Comparison of ENCODE assay signal across 8 cellular contexts in the genomic region with DNA sequence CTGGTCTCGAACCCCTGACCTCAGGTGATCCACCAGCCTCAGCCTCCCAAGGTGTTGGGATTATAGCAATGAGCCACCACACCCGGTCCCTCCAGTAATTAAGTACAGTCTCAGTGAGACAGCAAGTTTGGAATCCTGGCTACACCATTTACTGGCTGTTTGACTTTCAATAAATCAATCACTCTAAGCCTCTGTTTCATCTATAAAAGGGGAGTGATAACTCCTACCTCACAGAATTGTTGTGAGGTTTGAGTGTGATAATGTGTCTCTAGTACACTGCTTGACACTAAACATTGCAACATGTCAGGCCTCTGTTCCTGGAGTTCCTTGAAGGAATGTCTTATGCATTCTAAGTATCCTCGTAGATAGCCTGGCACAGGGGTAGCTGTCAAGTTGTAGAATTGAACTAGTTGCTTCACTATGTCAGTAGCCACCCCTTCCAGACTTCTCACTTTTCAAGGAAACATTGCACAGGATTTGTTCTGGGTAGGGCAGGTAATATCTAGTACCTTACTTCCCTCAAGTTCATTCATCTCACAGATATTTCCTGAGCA. TPM values are rescaled to one million over a fixed set of nuclear protein-coding genes. Genes with fewer than 3 reads are reported as not detected.
DNase-seq lines count a peak whose midpoint lies in the region; TF ChIP-seq lines count a peak whose summit lies in the region.

No MANE protein-coding gene starts in this region.

- H3K27ac ChIP-seq in hepatocyte = peak overlapping the region; percentile 75
- peak overlapping the region; percentile 87 for H3K27ac ChIP-seq in stomach smooth muscle (ENCODE audit: low read length)

- peaks cover 3% of the 10 kb centered on the region for H3K27me3 Mint-ChIP-seq in T-helper 2 cell treated with Interferon-gamma antibody and Interleukin-4, amounts not matched to agents 5 μg/mL and 100 μg/mL, for 36 hours (ENCODE audit: low read depth)
- H3K27me3 Mint-ChIP-seq in activated CD4-positive, alpha-beta memory T cell treated with anti-CD3 and anti-CD28 coated beads, Interleukin-2, amount 10 ng/mL, durations not matched to agents 7 days and 5 days = peaks cover 2% of the 10 kb centered on the region

- peak overlapping the region; percentile 84 for H3K4me2 ChIP-seq in hepatocyte

- no peak for DNase-seq in T-helper 2 cell treated with Interferon-gamma antibody and Interleukin-4, amounts not matched to agents 5 μg/mL and 100 μg/mL, for 36 hours (ENCODE audit: low spot score)
- DNase-seq in T-helper 2 cell (no peak), hepatocyte (ENCODE audit: low spot score) (no peak), erythroblast (lab: John Stamatoyannopoulos, UW) (no peak), H7 (no peak), NCI-H2081 (lab: John Stamatoyannopoulos, UW) (no peak)
- DNase-seq in activated CD4-positive, alpha-beta memory T cell treated with anti-CD3 and anti-CD28 coated beads, Interleukin-2, amount 10 ng/mL, durations not matched to agents 7 days and 5 days = no peak

- peaks cover 11% of the 10 kb centered on the region for H3K79me2 ChIP-seq in hepatocyte

- peaks cover 36% of the 10 kb centered on the region for H3K4me1 Mint-ChIP-seq in T-helper 2 cell treated with Interferon-gamma antibody and Interleukin-4, amounts not matched to agents 5 μg/mL and 100 μg/mL, for 36 hours (ENCODE audit: low read depth)
- peaks cover 63% of the 10 kb centered on the region for H3K4me1 Mint-ChIP-seq in activated CD4-positive, alpha-beta memory T cell treated with anti-CD3 and anti-CD28 coated beads, Interleukin-2, amount 10 ng/mL, durations not matched to agents 7 days and 5 days

- POLR2A ChIA-PET in activated CD4-positive, alpha-beta memory T cell treated with anti-CD3 and anti-CD28 coated beads, Interleukin-2, amount 10 ng/mL, durations not matched to agents 7 days and 5 days (lab: Charles Lee) = interaction anchor here (2.5 to 4.3 kb wide), 6 partner anchors 15 to 65 kb away, joined by 6 to 42 read pairs (median 20); partner anchors contain the start of genes CLK2, MTX1, SCAMP3 and THBS3

- H3K4me1 ChIP-seq in hepatocyte (ENCODE audit: insufficient read depth) = peaks cover 15% of the 10 kb centered on the region
- peaks cover 30% of the 10 kb centered on the region for H3K4me1 ChIP-seq in stomach smooth muscle (ENCODE audit: control insufficient read depth, insufficient read depth, low read length)

- H4K20me1 ChIP-seq in hepatocyte (ENCODE audit: insufficient read depth, poor library complexity, severe bottlenecking) = no peaks in the 10 kb centered on the region

- TF ChIP-seq CTCF in hepatocyte (IDR thresholded peaks at IDR 0.05; ENCODE audit: poor library complexity) = no peak

- H3K36me3 ChIP-seq in hepatocyte (replicated peaks; ENCODE audit: insufficient read depth, low read depth) (no peaks in the 10 kb centered on the region), stomach smooth muscle (ENCODE audit: control insufficient read depth in 2 of 2, insufficient read depth in 2 of 2, low read length in 2 of 2) (peaks cover 5 to 8% of the 10 kb centered on the region in 2 donors), H7 (replicated peaks; ENCODE audit: control insufficient read depth, insufficient read depth, low read length) (no peaks in the 10 kb centered on the region; the same call in none of the 2 replicates)

- no peak for TF ChIP-seq POLR2A in erythroblast (IDR thresholded peaks at IDR 0.05; ENCODE audit: low read length)

- H3K9me2 ChIP-seq in hepatocyte (replicated peaks; ENCODE audit: insufficient read depth) = no peaks in the 10 kb centered on the region

- H3K9me3 ChIP-seq in hepatocyte (ENCODE audit: low read depth) = no peaks in the 10 kb centered on the region
- H3K9me3 ChIP-seq in stomach smooth muscle (ENCODE audit: control insufficient read depth in 2 of 2, low read length in 2 of 2) = no peaks in the 10 kb centered on the region

- no peaks in the 10 kb centered on the region for H3K9me3 Mint-ChIP-seq in T-helper 2 cell treated with Interferon-gamma antibody and Interleukin-4, amounts not matched to agents 5 μg/mL and 100 μg/mL, for 36 hours
- H3K9me3 Mint-ChIP-seq in activated CD4-positive, alpha-beta memory T cell treated with anti-CD3 and anti-CD28 coated beads, Interleukin-2, amount 10 ng/mL, durations not matched to agents 7 days and 5 days = no peaks in the 10 kb centered on the region

- H3K27ac Mint-ChIP-seq in T-helper 2 cell treated with Interferon-gamma antibody and Interleukin-4, amounts not matched to agents 5 μg/mL and 100 μg/mL, for 36 hours = peak overlapping the region; percentile 86
- peak overlapping the region; percentile 88 for H3K27ac Mint-ChIP-seq in activated CD4-positive, alpha-beta memory T cell treated with anti-CD3 and anti-CD28 coated beads, Interleukin-2, amount 10 ng/mL, durations not matched to agents 7 days and 5 days

- H3K4me3 Mint-ChIP-seq in T-helper 2 cell treated with Interferon-gamma antibody and Interleukin-4, amounts not matched to agents 5 μg/mL and 100 μg/mL, for 36 hours = peak overlapping the region; percentile 77
- H3K4me3 Mint-ChIP-seq in activated CD4-positive, alpha-beta memory T cell treated with anti-CD3 and anti-CD28 coated beads, Interleukin-2, amount 10 ng/mL, durations not matched to agents 7 days and 5 days = peak overlapping the region; percentile 74

- 38% methylated on average over 3 of the region's 3 CpGs for WGBS in hepatocyte (ENCODE audit: low lambda C conversion rate, missing lambda C conversion rate)

- H3K4me3 ChIP-seq in hepatocyte (no peak overlapping the region), stomach smooth muscle (ENCODE audit: low read length in 2 of 2) (peak overlapping the region in 1 of 2 donors; percentile 81), H7 (ENCODE audit: insufficient read depth, low read depth, low read length) (no peak overlapping the region)

- H3K9ac ChIP-seq in stomach smooth muscle (ENCODE audit: low read length in 2 of 2) = peak overlapping the region in 1 of 2 donors; percentile 74

- CTCF ChIA-PET in activated CD4-positive, alpha-beta memory T cell treated with anti-CD3 and anti-CD28 coated beads, Interleukin-2, amount 10 ng/mL, durations not matched to agents 7 days and 5 days (lab: Charles Lee) = interaction anchor here (1.2 to 4.1 kb wide), 4 partner anchors 8 to 158 kb away, joined by 5 to 23 read pairs (median 14); partner anchors contain the start of gene KRTCAP2

- H3K27me3 ChIP-seq in hepatocyte = no peaks in the 10 kb centered on the region
- H3K27me3 ChIP-seq in stomach smooth muscle (ENCODE audit: control insufficient read depth in 1 of 2, insufficient read depth in 2 of 2, low read length in 2 of 2) = no peaks in the 10 kb centered on the region
- H3K27me3 ChIP-seq in H7 (ENCODE audit: control insufficient read depth, insufficient read depth, low read length) = peaks cover 9% of the 10 kb centered on the region

- H2AFZ ChIP-seq in hepatocyte = no peak overlapping the region

- H3K36me3 Mint-ChIP-seq in T-helper 2 cell treated with Interferon-gamma antibody and Interleukin-4, amounts not matched to agents 5 μg/mL and 100 μg/mL, for 36 hours (ENCODE audit: low read depth) = peaks cover 21% of the 10 kb centered on the region
- H3K36me3 Mint-ChIP-seq in activated CD4-positive, alpha-beta memory T cell treated with anti-CD3 and anti-CD28 coated beads, Interleukin-2, amount 10 ng/mL, durations not matched to agents 7 days and 5 days (ENCODE audit: low read depth) = peaks cover 20% of the 10 kb centered on the region

RNA-seq across cellular contexts. Expression of gene ENTREP3, which starts 12.4 kb away (rescaled TPM):
- total RNA-seq in activated CD4-positive, alpha-beta memory T cell treated with anti-CD3 and anti-CD28 coated beads, Interleukin-2, amount 10 ng/mL, durations not matched to agents 7 days and 5 days = 10 to 100 TPM; 26.3 to 27.3 TPM
- total RNA-seq in hepatocyte = 8.1 and 8.8 TPM in 2 replicates
- polyA plus RNA-seq in hepatocyte = 26.0 and 27.1 TPM in 2 replicates
- 9.4 and 14.7 TPM in 2 replicates for total RNA-seq in H7 (2014; rRNA removed; shearing (Covaris generic))

RNA-seq across cellular contexts. Expression of gene SCAMP3, which starts 19.3 kb away (rescaled TPM):
- 10 to 100 TPM; 87.5 to 91.9 TPM for total RNA-seq in activated CD4-positive, alpha-beta memory T cell treated with anti-CD3 and anti-CD28 coated beads, Interleukin-2, amount 10 ng/mL, durations not matched to agents 7 days and 5 days
- 45.0 and 45.7 TPM in 2 replicates for total RNA-seq in hepatocyte
- 114 and 131 TPM in 2 replicates for polyA plus RNA-seq in hepatocyte
- total RNA-seq in H7 (2014; rRNA removed; shearing (Covaris generic)) = 59.4 and 61.4 TPM in 2 replicates

RNA-seq across cellular contexts. Expression of gene CLK2, which starts 30.4 kb away (rescaled TPM):
- 10 to 100 TPM; 78.0 to 82.0 TPM for total RNA-seq in activated CD4-positive, alpha-beta memory T cell treated with anti-CD3 and anti-CD28 coated beads, Interleukin-2, amount 10 ng/mL, durations not matched to agents 7 days and 5 days
- total RNA-seq in hepatocyte = 18.6 and 26.1 TPM in 2 replicates
- 48.7 and 53.8 TPM in 2 replicates for polyA plus RNA-seq in hepatocyte
- total RNA-seq in H7 (2014; rRNA removed; shearing (Covaris generic)) = 38.7 and 48.6 TPM in 2 replicates

RNA-seq across cellular contexts. Expression of gene HCN3, which starts 34.4 kb away (rescaled TPM):
- total RNA-seq in activated CD4-positive, alpha-beta memory T cell treated with anti-CD3 and anti-CD28 coated beads, Interleukin-2, amount 10 ng/mL, durations not matched to agents 7 days and 5 days = 1 to 10 TPM; 3.7 to 4.9 TPM
- 1.5 and 4.3 TPM in 2 replicates for total RNA-seq in hepatocyte
- 5.6 and 8.2 TPM in 2 replicates for polyA plus RNA-seq in hepatocyte
- 5.1 and 7.7 TPM in 2 replicates for total RNA-seq in H7 (2014; rRNA removed; shearing (Covaris generic))

RNA-seq across cellular contexts. Expression of gene MTX1, which starts 34.4 kb away (rescaled TPM):
- 10 to 100 TPM; 41.2 to 43.1 TPM for total RNA-seq in activated CD4-positive, alpha-beta memory T cell treated with anti-CD3 and anti-CD28 coated beads, Interleukin-2, amount 10 ng/mL, durations not matched to agents 7 days and 5 days
- total RNA-seq in hepatocyte = 42.1 and 49.4 TPM in 2 replicates
- 78.2 and 82.0 TPM in 2 replicates for polyA plus RNA-seq in hepatocyte
- 180 and 221 TPM in 2 replicates for total RNA-seq in H7 (2014; rRNA removed; shearing (Covaris generic))
